Comparison of ENCODE assay signal across 8 cellular contexts in the genomic region with DNA sequence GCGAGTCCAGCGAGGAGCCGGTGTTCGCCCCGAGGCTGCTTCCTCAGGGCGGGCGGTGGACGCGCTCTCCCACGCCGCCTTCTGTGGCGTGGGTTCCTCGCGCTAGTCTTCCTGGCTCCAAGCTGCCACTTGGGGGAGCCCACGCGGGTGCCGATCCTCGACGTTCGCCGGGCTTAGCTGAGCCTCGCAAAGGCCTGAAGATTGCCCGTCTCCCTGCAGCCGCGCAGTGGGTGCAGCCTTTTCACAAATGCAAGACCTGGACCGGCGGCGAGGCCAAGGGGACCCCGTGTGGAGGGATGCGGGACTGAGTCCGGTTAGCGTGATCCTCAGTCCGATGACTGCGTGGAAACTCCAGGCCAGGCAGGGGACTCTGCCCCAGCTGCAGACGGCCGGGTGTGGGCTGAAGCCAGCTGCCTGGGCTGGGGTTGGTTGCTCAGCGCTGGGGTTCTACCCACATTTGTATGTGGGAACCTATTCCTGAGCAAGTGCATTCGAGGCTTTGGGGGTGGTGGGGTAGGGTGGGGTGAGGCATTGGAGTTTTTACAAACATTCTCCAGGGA. TPM values are rescaled to one million over a fixed set of nuclear protein-coding genes. Genes with fewer than 3 reads are reported as not detected.
DNase-seq lines count a peak whose midpoint lies in the region; ATAC-seq and TF ChIP-seq lines count a peak whose summit lies in the region.

No MANE protein-coding gene starts in this region.

- under 1% methylated on average over 38 of the region's 38 CpGs for WGBS in right cardiac atrium

- ATAC-seq in GM19023 (IDR thresholded peaks at IDR 0.05; ENCODE audit: unreplicated experiment) (peak; percentile 25), right cardiac atrium (no peak)

- peak overlapping the region; percentile 44 for H3K4me3 ChIP-seq in right cardiac atrium (ENCODE audit: low read length)
- peak overlapping the region; percentile 83 to 91 (median 84) for H3K4me3 ChIP-seq in skeletal muscle tissue (ENCODE audit: low read length in 3 of 3)

- H3K36me3 ChIP-seq in skeletal muscle tissue (ENCODE audit: control insufficient read depth in 3 of 3, insufficient read depth in 3 of 3, low read length in 3 of 3) = no peaks in the 10 kb centered on the region

- TF ChIP-seq EP300 in Ishikawa (IDR thresholded peaks at IDR 0.05; ENCODE audit: borderline replicate concordance) = 0 out of 2 replicates have a peak, but pooled peaks have one; percentile 1

- peak overlapping the region; percentile 63 to 85 (median 75) for H3K9ac ChIP-seq in skeletal muscle tissue (ENCODE audit: low read depth in 1 of 3, low read length in 3 of 3)

- H3K4me1 ChIP-seq in right cardiac atrium (ENCODE audit: control insufficient read depth, insufficient read depth, low read length) (peaks cover 4% of the 10 kb centered on the region), skeletal muscle tissue (ENCODE audit: control insufficient read depth in 3 of 3, insufficient read depth in 3 of 3, low read length in 3 of 3) (peaks cover 21 to 41% (median 31%) of the 10 kb centered on the region in 3 donors)

- H3K9me3 ChIP-seq in right cardiac atrium (ENCODE audit: control insufficient read depth, low read length) (no peaks in the 10 kb centered on the region), skeletal muscle tissue (ENCODE audit: control insufficient read depth in 3 of 3, low read length in 3 of 3) (no peaks in the 10 kb centered on the region)

- DNase-seq in COLO668 (lab: John Stamatoyannopoulos, UW; ENCODE audit: unreplicated experiment) (peak; percentile 85), right cardiac atrium (no peak), NCI-H2171 (lab: John Stamatoyannopoulos, UW) (no peak), NCI-H1694 (lab: John Stamatoyannopoulos, UW) (no peak)
- DNase-seq in activated CD8-positive, alpha-beta memory T cell treated with anti-CD3 and anti-CD28 coated beads, Interleukin-2, amount 50 U/mL, for 24 hours (ENCODE audit: extremely low read depth) = peak; percentile 18

- TF ChIP-seq RAD21 in Ishikawa (IDR thresholded peaks at IDR 0.05; ENCODE audit: low read depth) = no peak

- intact Hi-C loops in right cardiac atrium (cut with DNase I) = no loop called here

- H3K27me3 ChIP-seq in right cardiac atrium (ENCODE audit: control insufficient read depth, insufficient read depth) (no peaks in the 10 kb centered on the region), skeletal muscle tissue (ENCODE audit: control insufficient read depth in 3 of 3, insufficient read depth in 3 of 3, low read length in 3 of 3) (no peaks in the 10 kb centered on the region)

- H3K27ac ChIP-seq in right cardiac atrium (ENCODE audit: low read length) = peak overlapping the region; percentile 43
- H3K27ac ChIP-seq in skeletal muscle tissue (ENCODE audit: low read depth, low read length) = peak overlapping the region; percentile 87

TF ChIP-seq in Ishikawa, 13 proteins besides CTCF, POLR2A, EP300 and RAD21:
- TF ChIP-seq NFIC (IDR thresholded peaks at IDR 0.05) (no peak), TEAD4 (IDR thresholded peaks at IDR 0.05) (no peak), TCF12 (IDR thresholded peaks at IDR 0.05; ENCODE audit: low read depth) (0 out of 2 replicates have a peak, but pooled peaks have one; percentile 14), YY1 (IDR thresholded peaks at IDR 0.05; ENCODE audit: low read depth) (no peak)
- TF ChIP-seq, protein P1, sequence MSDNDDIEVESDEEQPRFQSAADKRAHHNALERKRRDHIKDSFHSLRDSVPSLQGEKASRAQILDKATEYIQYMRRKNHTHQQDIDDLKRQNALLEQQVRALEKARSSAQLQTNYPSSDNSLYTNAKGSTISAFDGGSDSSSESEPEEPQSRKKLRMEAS (IDR thresholded peaks at IDR 0.05) = 0 out of 2 replicates have a peak, but pooled peaks have one; percentile 44

RNA-seq across cellular contexts. Expression of a gene that starts 16.6 kb away (rescaled TPM):
- 10 to 100 TPM; 14.4 to 20.7 (median 14.8) TPM for total RNA-seq in right cardiac atrium
- 13.2 TPM for polyA plus RNA-seq in right cardiac atrium
- 19.3 TPM for total RNA-seq in skeletal muscle tissue

RNA-seq across cellular contexts. Expression of a gene that starts 45.6 kb away (rescaled TPM):
- total RNA-seq in right cardiac atrium = not detected
- polyA plus RNA-seq in right cardiac atrium = not detected
- total RNA-seq in skeletal muscle tissue = not detected

RNA-seq across cellular contexts. Expression of a gene that starts 48.2 kb away (rescaled TPM):
- total RNA-seq in right cardiac atrium = not detected
- polyA plus RNA-seq in right cardiac atrium = 0.70 TPM
- 9.4 TPM for total RNA-seq in skeletal muscle tissue

Comparison
In these comparisons a context has a peak if more than half of its experiments do, and no peak if none do; other contexts are left out.
1. DNase-seq: peak in COLO668 (single experiment) and activated CD8-positive, alpha-beta memory T cell treated with anti-CD3 and anti-CD28 coated beads, Interleukin-2, amount 50 U/mL, for 24 hours (single experiment); none in right cardiac atrium (0 of 3), NCI-H2171 (single experiment) and NCI-H1694 (single experiment).